Comparison of ENCODE assay signal across 18 cellular contexts in the genomic region with DNA sequence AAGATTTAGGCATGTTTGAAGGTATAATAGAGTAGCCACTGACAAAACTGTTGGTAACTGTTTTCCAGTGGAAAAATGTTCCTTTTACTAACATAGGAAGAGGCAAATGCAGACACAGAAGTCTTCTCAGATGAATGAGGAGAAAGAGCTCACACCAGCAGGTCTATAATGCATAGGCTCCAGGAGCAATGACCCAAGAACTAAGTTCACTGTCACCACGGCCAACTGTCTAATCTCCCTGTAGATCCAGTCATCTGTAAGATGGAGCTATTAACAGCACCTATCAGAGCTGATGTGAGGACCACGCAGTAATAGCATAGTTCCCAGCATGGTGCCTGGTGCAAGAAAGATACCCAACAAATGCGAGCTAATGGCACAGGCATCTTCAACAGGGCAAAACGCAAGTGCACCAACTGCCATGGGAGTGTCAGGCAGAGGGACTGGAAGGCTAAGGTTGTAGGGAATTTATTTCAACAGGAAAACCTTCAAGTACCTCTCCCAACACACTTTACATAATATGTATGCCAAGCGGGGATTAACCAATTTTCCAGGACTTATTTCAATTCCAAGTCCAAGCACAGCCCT. TPM values are rescaled to one million over a fixed set of nuclear protein-coding genes. Genes with fewer than 3 reads are reported as not detected.
A peak's percentile ranks its signal among the peaks of the same experiment; 100 is the strongest.
DNase-seq lines count a peak whose midpoint lies in the region; ATAC-seq and TF ChIP-seq lines count a peak whose summit lies in the region.
"Had no signal": no experiment of that assay in that cellular context is flagged by ENCODE, and none has a peak within 500 bp of the region (broad histone marks: within the 10 kb centered on the region; RNA-seq: fewer than 3 reads in every experiment).

No MANE protein-coding gene starts in this region.

- H3K36me3 Mint-ChIP-seq in activated T-cell treated with anti-CD3 and anti-CD28 coated beads, Interleukin-2, amount 50 U/mL, for 24 hours (ENCODE audit: low read depth) = peaks cover 80% of the 10 kb centered on the region
- peaks cover 25% of the 10 kb centered on the region for H3K36me3 Mint-ChIP-seq in activated T-cell treated with anti-CD3 and anti-CD28 coated beads, Interleukin-2, amount 50 U/mL, for 4 hours (ENCODE audit: insufficient read depth)
- H3K36me3 Mint-ChIP-seq in IgD-negative memory B cell = peaks cover 7% of the 10 kb centered on the region
- H3K36me3 Mint-ChIP-seq in dendritic cell treated with granulocyte-macrophage colony-stimulating factor and Interleukin-4, amounts not matched to agents 40 ng/mL and 50 ng/mL, for 4 days (ENCODE audit: low read depth) = peaks cover 80% of the 10 kb centered on the region
- H3K36me3 Mint-ChIP-seq in H9 (ENCODE audit: insufficient read depth in 1 of 3, low read depth in 3 of 3) = peaks cover 45 to 47% (median 45%) of the 10 kb centered on the region in 3 experiments

- H4K20me1 ChIP-seq in H9 (ENCODE audit: control insufficient read depth, insufficient read depth, insufficient read length) = peaks cover 3% of the 10 kb centered on the region

- H3K9me3 Mint-ChIP-seq in activated T-cell treated with anti-CD3 and anti-CD28 coated beads, Interleukin-2, amount 50 U/mL, for 24 hours = no peaks in the 10 kb centered on the region
- no peaks in the 10 kb centered on the region for H3K9me3 Mint-ChIP-seq in activated T-cell treated with anti-CD3 and anti-CD28 coated beads, Interleukin-2, amount 50 U/mL, for 4 hours
- H3K9me3 Mint-ChIP-seq in IgD-negative memory B cell (no peaks in the 10 kb centered on the region), H9 (peaks cover 8 to 12% of the 10 kb centered on the region in 2 experiments; a peak in 4 of 5 replicates)
- H3K9me3 Mint-ChIP-seq in dendritic cell treated with granulocyte-macrophage colony-stimulating factor and Interleukin-4, amounts not matched to agents 40 ng/mL and 50 ng/mL, for 4 days = no peaks in the 10 kb centered on the region
- H3K9me3 Mint-ChIP-seq: activated T-cell treated with anti-CD3 and anti-CD28 coated beads, Interleukin-2, amount 50 U/mL, for 72 hours; stimulated activated naive CD8-positive, alpha-beta T cell treated with anti-CD3 and anti-CD28 coated beads, Interleukin-15, amount 100 ng/mL, for 72 hours had no signal

- H3K27me3 Mint-ChIP-seq in activated T-cell treated with anti-CD3 and anti-CD28 coated beads, Interleukin-2, amount 50 U/mL, for 24 hours = no peaks in the 10 kb centered on the region
- no peaks in the 10 kb centered on the region for H3K27me3 Mint-ChIP-seq in activated T-cell treated with anti-CD3 and anti-CD28 coated beads, Interleukin-2, amount 50 U/mL, for 4 hours (ENCODE audit: low read depth)
- H3K27me3 Mint-ChIP-seq in IgD-negative memory B cell (no peaks in the 10 kb centered on the region), H9 (ENCODE audit: low read depth) (no peaks in the 10 kb centered on the region)
- no peaks in the 10 kb centered on the region for H3K27me3 Mint-ChIP-seq in dendritic cell treated with granulocyte-macrophage colony-stimulating factor and Interleukin-4, amounts not matched to agents 40 ng/mL and 50 ng/mL, for 4 days
- H3K27me3 Mint-ChIP-seq: stimulated activated naive CD8-positive, alpha-beta T cell treated with anti-CD3 and anti-CD28 coated beads, Interleukin-15, amount 100 ng/mL, for 72 hours had no signal

- H2BK15ac ChIP-seq in H9 (ENCODE audit: low read depth, low read length) = no peak overlapping the region

- intact Hi-C loops in dendritic cell treated with granulocyte-macrophage colony-stimulating factor and Interleukin-4, amounts not matched to agents 40 ng/mL and 50 ng/mL, for 4 days (cut with micrococcal nuclease) = no loop called here

- in situ Hi-C loops in G401 (cut with HindIII; ENCODE audit: low sequenced_read_pairs) = no loop called here

- H2BK120ac ChIP-seq in trophoblast cell (ENCODE audit: insufficient read depth, low read length, poor library complexity) = no peak overlapping the region
- no peak overlapping the region for H2BK120ac ChIP-seq in H9 (ENCODE audit: low read depth, low read length, poor library complexity, severe bottlenecking)

- H3K79me2 ChIP-seq in trophoblast cell (ENCODE audit: control insufficient read depth, insufficient read depth, low read length, poor library complexity) (peaks cover 72% of the 10 kb centered on the region), H9 (ENCODE audit: insufficient read depth, low read length) (peaks cover 79% of the 10 kb centered on the region)

- no peak overlapping the region for H3T11ph ChIP-seq in H9 (ENCODE audit: low read length)

- H3K27ac Mint-ChIP-seq in activated T-cell treated with anti-CD3 and anti-CD28 coated beads, Interleukin-2, amount 50 U/mL, for 24 hours = peak overlapping the region; percentile 42
- H3K27ac Mint-ChIP-seq in IgD-negative memory B cell (peak overlapping the region in 2 of 3 donors; percentile 20 to 69), H9 (peak overlapping the region in 1 of 3 experiments; percentile 39; a peak in 2 of 7 replicates)
- peak overlapping the region; percentile 47 for H3K27ac Mint-ChIP-seq in dendritic cell treated with granulocyte-macrophage colony-stimulating factor and Interleukin-4, amounts not matched to agents 40 ng/mL and 50 ng/mL, for 4 days
- H3K27ac Mint-ChIP-seq: stimulated activated naive CD8-positive, alpha-beta T cell treated with anti-CD3 and anti-CD28 coated beads, Interleukin-15, amount 100 ng/mL, for 72 hours had no signal

- H3K18ac ChIP-seq in trophoblast cell (ENCODE audit: low read length) (no peak overlapping the region), H9 (ENCODE audit: insufficient read length, low read depth, low read length) (no peak overlapping the region)

- H4K8ac ChIP-seq in trophoblast cell (ENCODE audit: low read depth, low read length) = no peak overlapping the region
- H4K8ac ChIP-seq in H9 (replicated peaks; ENCODE audit: insufficient read length, low read depth, low read length) = no peak overlapping the region

- H3K79me1 ChIP-seq in trophoblast cell (ENCODE audit: low read length) (no peaks in the 10 kb centered on the region), H9 (ENCODE audit: insufficient read depth, low read depth, low read length, poor library complexity, severe bottlenecking) (peaks cover 5% of the 10 kb centered on the region)

- H3K9me3 ChIP-seq in trophoblast cell (ENCODE audit: insufficient read depth, low read depth, low read length) (no peaks in the 10 kb centered on the region), H9 (ENCODE audit: control insufficient read depth, low read depth, low read length) (no peaks in the 10 kb centered on the region)
- H3K9me3 ChIP-seq: MG63, upper lobe of right lung had no signal

- H3K4ac ChIP-seq in trophoblast cell (ENCODE audit: low read depth, low read length) = peak overlapping the region; percentile 93
- H3K4ac ChIP-seq in H9 (ENCODE audit: low read depth, low read length) = no peak overlapping the region

- no peak overlapping the region for H3K4me3 ChIP-seq in trophoblast cell (ENCODE audit: low read depth, low read length)
- H3K4me3 ChIP-seq: MG63, upper lobe of right lung had no signal

- H3K14ac ChIP-seq in trophoblast cell (ENCODE audit: low read length) (no peak overlapping the region), H9 (ENCODE audit: insufficient read depth, low read length) (no peak overlapping the region)

- no peak for ATAC-seq in activated T-cell treated with anti-CD3 and anti-CD28 coated beads, Interleukin-2, amount 50 U/mL, for 4 hours
- ATAC-seq: activated T-cell treated with anti-CD3 and anti-CD28 coated beads, Interleukin-2, amount 50 U/mL, for 72 hours; stimulated activated naive CD8-positive, alpha-beta T cell treated with anti-CD3 and anti-CD28 coated beads, Interleukin-15, amount 100 ng/mL, for 72 hours; upper lobe of right lung had no signal

- no peak for DNase-seq in activated T-cell treated with anti-CD3 and anti-CD28 coated beads, Interleukin-2, amount 50 U/mL, for 24 hours
- DNase-seq in activated T-cell treated with anti-CD3 and anti-CD28 coated beads, Interleukin-2, amount 50 U/mL, for 4 hours = no peak
- no peak for DNase-seq in trophoblast cell
- no peak for DNase-seq in H9
- DNase-seq in Ammon's horn (ENCODE audit: low spot score) = no peak
- no peak for DNase-seq in G401 (ENCODE audit: low spot score)
- DNase-seq: activated CD4-positive, alpha-beta T cell treated with anti-CD3 and anti-CD28 coated beads for 48 hours; activated T-cell treated with anti-CD3 and anti-CD28 coated beads, Interleukin-2, amount 50 U/mL, for 72 hours; effector CD8-positive, alpha-beta T cell; EL; islet precursor cell; mesenchymal stem cell; MG63; RPMI8226; stimulated activated naive CD8-positive, alpha-beta T cell treated with anti-CD3 and anti-CD28 coated beads, Interleukin-15, amount 100 ng/mL, for 72 hours; upper lobe of right lung had no signal

- no peaks in the 10 kb centered on the region for H3K27me3 ChIP-seq in trophoblast cell (ENCODE audit: insufficient read depth, low read length)
- H3K27me3 ChIP-seq in H9 (ENCODE audit: insufficient read depth, low read length) = no peaks in the 10 kb centered on the region
- H3K27me3 ChIP-seq: MG63, upper lobe of right lung had no signal

- H2BK12ac ChIP-seq in trophoblast cell (ENCODE audit: low read length) = no peak overlapping the region
- no peak overlapping the region for H2BK12ac ChIP-seq in H9 (ENCODE audit: insufficient read length, low read depth, low read length)

- no peak overlapping the region for H3K27ac ChIP-seq in trophoblast cell (ENCODE audit: low read depth, low read length)
- no peak overlapping the region for H3K27ac ChIP-seq in H9 (ENCODE audit: insufficient read length, low read depth, low read length)
- H3K27ac ChIP-seq: upper lobe of right lung had no signal

- no peak overlapping the region for H4K12ac ChIP-seq in trophoblast cell (ENCODE audit: low read depth, low read length)

- H3K9ac ChIP-seq in trophoblast cell (ENCODE audit: low read length) = no peak overlapping the region
- no peak overlapping the region for H3K9ac ChIP-seq in H9 (ENCODE audit: extremely low read depth, insufficient read length, low read length)

- H3K4me3 Mint-ChIP-seq in activated T-cell treated with anti-CD3 and anti-CD28 coated beads, Interleukin-2, amount 50 U/mL, for 24 hours = no peak overlapping the region
- H3K4me3 Mint-ChIP-seq in activated T-cell treated with anti-CD3 and anti-CD28 coated beads, Interleukin-2, amount 50 U/mL, for 4 hours = no peak overlapping the region
- H3K4me3 Mint-ChIP-seq in IgD-negative memory B cell (peak overlapping the region in 3 of 4 donors; percentile 17 to 73 (median 19)), H9 (no peak overlapping the region)
- H3K4me3 Mint-ChIP-seq in dendritic cell treated with granulocyte-macrophage colony-stimulating factor and Interleukin-4, amounts not matched to agents 40 ng/mL and 50 ng/mL, for 4 days = no peak overlapping the region

- H2AK5ac ChIP-seq in trophoblast cell (ENCODE audit: low read length) = no peak overlapping the region
- H2AK5ac ChIP-seq in H9 (ENCODE audit: insufficient read length, low read length) = no peak overlapping the region

- no peaks in the 10 kb centered on the region for H3K23me2 ChIP-seq in H9 (ENCODE audit: insufficient read length, low read depth, low read length, poor library complexity, severe bottlenecking)

- no CpG with 5 or more reads among the region's 5 CpGs for WGBS in trophoblast cell (ENCODE audit: extremely low coverage, insufficient coverage, insufficient read length)
- no CpG with 5 or more reads among the region's 5 CpGs for WGBS in H9 (ENCODE audit: extremely low coverage, insufficient read length, low lambda C conversion rate)

- H2AFZ ChIP-seq in trophoblast cell (ENCODE audit: insufficient read depth, low read length, poor library complexity) = no peak overlapping the region
- no peak overlapping the region for H2AFZ ChIP-seq in H9 (ENCODE audit: low read length)

- H4K91ac ChIP-seq in trophoblast cell (ENCODE audit: low read depth, low read length) = no peak overlapping the region
- no peak overlapping the region for H4K91ac ChIP-seq in H9 (ENCODE audit: insufficient read length, low read depth, low read length)

- H3K23ac ChIP-seq in trophoblast cell (ENCODE audit: low read length) = no peak overlapping the region
- H3K23ac ChIP-seq in H9 (ENCODE audit: insufficient read length, low read depth, low read length) = no peak overlapping the region

- H3K4me1 ChIP-seq in trophoblast cell (ENCODE audit: control insufficient read depth in 1 of 2, insufficient read depth in 2 of 2, low read length in 2 of 2) (peaks cover 0 to 9% of the 10 kb centered on the region in 2 experiments), H9 (ENCODE audit: insufficient read depth, low read length) (no peaks in the 10 kb centered on the region; the same call in 1 of the 2 replicates)

- H2BK5ac ChIP-seq in trophoblast cell (ENCODE audit: low read depth, low read length, poor library complexity) (no peak overlapping the region), H9 (ENCODE audit: insufficient read length, low read length) (no peak overlapping the region)

- H3K56ac ChIP-seq in H9 (ENCODE audit: insufficient read length, low read depth, low read length) = no peak overlapping the region

- no peak for TF ChIP-seq CTCF in H9 (conservative IDR thresholded peaks at IDR 0.05)

- H3K36me3 ChIP-seq in trophoblast cell (ENCODE audit: control insufficient read depth in 1 of 2, insufficient read depth in 2 of 2, low read length in 2 of 2) = peaks cover 35 to 41% of the 10 kb centered on the region in 2 experiments

- peaks cover 81% of the 10 kb centered on the region for H3K4me1 Mint-ChIP-seq in activated T-cell treated with anti-CD3 and anti-CD28 coated beads, Interleukin-2, amount 50 U/mL, for 24 hours (ENCODE audit: low read depth)
- H3K4me1 Mint-ChIP-seq in activated T-cell treated with anti-CD3 and anti-CD28 coated beads, Interleukin-2, amount 50 U/mL, for 4 hours (ENCODE audit: low read depth) = peaks cover 78% of the 10 kb centered on the region
- H3K4me1 Mint-ChIP-seq in IgD-negative memory B cell = peaks cover 49 to 66% (median 58%) of the 10 kb centered on the region in 3 donors
- peaks cover 71% of the 10 kb centered on the region for H3K4me1 Mint-ChIP-seq in dendritic cell treated with granulocyte-macrophage colony-stimulating factor and Interleukin-4, amounts not matched to agents 40 ng/mL and 50 ng/mL, for 4 days (ENCODE audit: low read depth)
- peaks cover 38 to 48% of the 10 kb centered on the region in 2 experiments for H3K4me1 Mint-ChIP-seq in H9

- H4K5ac ChIP-seq in H9 (ENCODE audit: insufficient read length, low read depth, low read length) = no peak overlapping the region

- H3K4me2 ChIP-seq in trophoblast cell (ENCODE audit: low read length) (no peak overlapping the region), H9 (ENCODE audit: insufficient read depth, insufficient read length, low read length) (no peak overlapping the region)

- no peak overlapping the region for H2BK20ac ChIP-seq in H9 (ENCODE audit: low read depth, low read length, poor library complexity, severe bottlenecking)

RNA-seq across cellular contexts. Expression of a gene that starts 12.9 kb away (rescaled TPM):
- total RNA-seq in activated T-cell treated with anti-CD3 and anti-CD28 coated beads, Interleukin-2, amount 50 U/mL, for 4 hours = 100 to 1,000 TPM; 354 to 395 (median 387) TPM
- 40.0 TPM for polyA plus RNA-seq in IgD-negative memory B cell
- polyA plus RNA-seq in trophoblast cell (2013) = 211 and 220 TPM in 2 replicates
- total RNA-seq in H9 (2021) = 382 and 400 TPM in 2 replicates
- total RNA-seq in G401 (2014; rRNA removed; shearing (Covaris generic)) = 306 and 351 TPM in 2 replicates

RNA-seq across cellular contexts. Expression of a gene that starts 37.1 kb away (rescaled TPM):
- under 1 TPM; 0.38 to 0.61 (median 0.51) TPM for total RNA-seq in activated T-cell treated with anti-CD3 and anti-CD28 coated beads, Interleukin-2, amount 50 U/mL, for 4 hours
- not detected for polyA plus RNA-seq in IgD-negative memory B cell
- polyA plus RNA-seq in trophoblast cell (2013) = 0.19 and 0.25 TPM in 2 replicates
- total RNA-seq in H9 (2021) = 1.4 and 1.7 TPM in 2 replicates
- not detected in 2 replicates for total RNA-seq in G401 (2014; rRNA removed; shearing (Covaris generic))

RNA-seq across cellular contexts. Expression of a gene that starts 41.1 kb away (rescaled TPM):
- 1 to 10 TPM; 2.4 to 3.5 (median 2.5) TPM for total RNA-seq in activated T-cell treated with anti-CD3 and anti-CD28 coated beads, Interleukin-2, amount 50 U/mL, for 4 hours
- polyA plus RNA-seq in IgD-negative memory B cell = not detected
- polyA plus RNA-seq in trophoblast cell (2013) = 3.7 and 4.1 TPM in 2 replicates
- 9.6 and 11.3 TPM in 2 replicates for total RNA-seq in H9 (2021)
- 5.3 and 13.7 TPM in 2 replicates for total RNA-seq in G401 (2014; rRNA removed; shearing (Covaris generic))

Comparison
In these comparisons a context has a peak if more than half of its experiments do, and no peak if none do; other contexts are left out.
1. H3K4me3 Mint-ChIP-seq: peak in IgD-negative memory B cell (3 of 4); none in activated T-cell treated with anti-CD3 and anti-CD28 coated beads, Interleukin-2, amount 50 U/mL, for 24 hours (single experiment), activated T-cell treated with anti-CD3 and anti-CD28 coated beads, Interleukin-2, amount 50 U/mL, for 4 hours (single experiment), dendritic cell treated with granulocyte-macrophage colony-stimulating factor and Interleukin-4, amounts not matched to agents 40 ng/mL and 50 ng/mL, for 4 days (single experiment) and H9 (0 of 2).